Comparison of ENCODE assay signal across 2 cellular contexts in the genomic region with DNA sequence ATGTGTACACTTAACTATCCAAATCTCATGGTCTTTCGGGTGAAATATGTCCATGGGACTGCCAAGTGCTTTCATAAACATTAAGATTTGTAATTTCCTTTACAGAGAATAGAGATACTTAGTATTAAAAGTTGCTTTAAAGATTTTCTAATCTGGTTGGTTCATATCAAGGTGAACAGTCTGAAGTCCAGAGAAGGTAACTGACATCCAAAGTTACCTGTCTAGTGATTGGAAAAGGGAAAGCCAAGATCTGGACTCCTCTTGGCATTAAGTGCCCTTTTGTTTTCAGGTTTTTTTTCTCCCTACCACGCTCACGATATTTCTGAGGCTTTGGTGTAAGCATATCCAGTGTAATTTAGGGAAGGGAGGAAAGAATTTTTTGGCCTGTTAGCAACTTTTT.
A peak's percentile ranks its signal among the peaks of the same experiment; 100 is the strongest.
TF ChIP-seq lines count a peak whose summit lies in the region.

No MANE protein-coding gene starts in this region.

TF ChIP-seq in liver, 16 proteins besides CTCF, POLR2A, EP300 and RAD21 (continued from another document):
- TF ChIP-seq, protein P1, sequence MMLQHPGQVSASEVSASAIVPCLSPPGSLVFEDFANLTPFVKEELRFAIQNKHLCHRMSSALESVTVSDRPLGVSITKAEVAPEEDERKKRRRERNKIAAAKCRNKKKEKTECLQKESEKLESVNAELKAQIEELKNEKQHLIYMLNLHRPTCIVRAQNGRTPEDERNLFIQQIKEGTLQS (IDR thresholded peaks at IDR 0.05), result no peak
- TF ChIP-seq, protein P2, sequence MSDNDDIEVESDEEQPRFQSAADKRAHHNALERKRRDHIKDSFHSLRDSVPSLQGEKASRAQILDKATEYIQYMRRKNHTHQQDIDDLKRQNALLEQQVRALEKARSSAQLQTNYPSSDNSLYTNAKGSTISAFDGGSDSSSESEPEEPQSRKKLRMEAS (IDR thresholded peaks at IDR 0.05), result no peak
- TF ChIP-seq FOXA2 (IDR thresholded peaks at IDR 0.05) (no peak), JUND (IDR thresholded peaks at IDR 0.05) (no peak), YY1 (IDR thresholded peaks at IDR 0.05) (no peak), EGR1 (IDR thresholded peaks at IDR 0.05; ENCODE audit: low read depth in 2 of 2) (no peak), FOXA1 (IDR thresholded peaks at IDR 0.05) (no peak), HNF4G (IDR thresholded peaks at IDR 0.05) (peak; percentile 36), HNF4A (conservative IDR thresholded peaks at IDR 0.05) (peak; percentile 64 to 73), SP1 (IDR thresholded peaks at IDR 0.05) (peak; percentile 10), GABPA (IDR thresholded peaks at IDR 0.05 in 1 of 2, conservative IDR thresholded peaks at IDR 0.05 in 1 of 2) (no peak), RXRA (IDR thresholded peaks at IDR 0.05) (peak; percentile 35 to 55)
- TF ChIP-seq, protein P3, sequence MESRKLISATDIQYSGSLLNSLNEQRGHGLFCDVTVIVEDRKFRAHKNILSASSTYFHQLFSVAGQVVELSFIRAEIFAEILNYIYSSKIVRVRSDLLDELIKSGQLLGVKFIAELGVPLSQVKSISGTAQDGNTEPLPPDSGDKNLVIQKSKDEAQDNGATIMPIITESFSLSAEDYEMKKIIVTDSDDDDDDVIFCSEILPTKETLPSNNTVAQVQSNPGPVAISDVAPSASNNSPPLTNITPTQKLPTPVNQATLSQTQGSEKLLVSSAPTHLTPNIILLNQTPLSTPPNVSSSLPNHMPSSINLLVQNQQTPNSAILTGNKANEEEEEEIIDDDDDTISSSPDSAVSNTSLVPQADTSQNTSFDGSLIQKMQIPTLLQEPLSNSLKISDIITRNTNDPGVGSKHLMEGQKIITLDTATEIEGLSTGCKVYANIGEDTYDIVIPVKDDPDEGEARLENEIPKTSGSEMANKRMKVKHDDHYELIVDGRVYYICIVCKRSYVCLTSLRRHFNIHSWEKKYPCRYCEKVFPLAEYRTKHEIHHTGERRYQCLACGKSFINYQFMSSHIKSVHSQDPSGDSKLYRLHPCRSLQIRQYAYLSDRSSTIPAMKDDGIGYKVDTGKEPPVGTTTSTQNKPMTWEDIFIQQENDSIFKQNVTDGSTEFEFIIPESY (IDR thresholded peaks at IDR 0.05), result no peak
- TF ChIP-seq, protein P4, sequence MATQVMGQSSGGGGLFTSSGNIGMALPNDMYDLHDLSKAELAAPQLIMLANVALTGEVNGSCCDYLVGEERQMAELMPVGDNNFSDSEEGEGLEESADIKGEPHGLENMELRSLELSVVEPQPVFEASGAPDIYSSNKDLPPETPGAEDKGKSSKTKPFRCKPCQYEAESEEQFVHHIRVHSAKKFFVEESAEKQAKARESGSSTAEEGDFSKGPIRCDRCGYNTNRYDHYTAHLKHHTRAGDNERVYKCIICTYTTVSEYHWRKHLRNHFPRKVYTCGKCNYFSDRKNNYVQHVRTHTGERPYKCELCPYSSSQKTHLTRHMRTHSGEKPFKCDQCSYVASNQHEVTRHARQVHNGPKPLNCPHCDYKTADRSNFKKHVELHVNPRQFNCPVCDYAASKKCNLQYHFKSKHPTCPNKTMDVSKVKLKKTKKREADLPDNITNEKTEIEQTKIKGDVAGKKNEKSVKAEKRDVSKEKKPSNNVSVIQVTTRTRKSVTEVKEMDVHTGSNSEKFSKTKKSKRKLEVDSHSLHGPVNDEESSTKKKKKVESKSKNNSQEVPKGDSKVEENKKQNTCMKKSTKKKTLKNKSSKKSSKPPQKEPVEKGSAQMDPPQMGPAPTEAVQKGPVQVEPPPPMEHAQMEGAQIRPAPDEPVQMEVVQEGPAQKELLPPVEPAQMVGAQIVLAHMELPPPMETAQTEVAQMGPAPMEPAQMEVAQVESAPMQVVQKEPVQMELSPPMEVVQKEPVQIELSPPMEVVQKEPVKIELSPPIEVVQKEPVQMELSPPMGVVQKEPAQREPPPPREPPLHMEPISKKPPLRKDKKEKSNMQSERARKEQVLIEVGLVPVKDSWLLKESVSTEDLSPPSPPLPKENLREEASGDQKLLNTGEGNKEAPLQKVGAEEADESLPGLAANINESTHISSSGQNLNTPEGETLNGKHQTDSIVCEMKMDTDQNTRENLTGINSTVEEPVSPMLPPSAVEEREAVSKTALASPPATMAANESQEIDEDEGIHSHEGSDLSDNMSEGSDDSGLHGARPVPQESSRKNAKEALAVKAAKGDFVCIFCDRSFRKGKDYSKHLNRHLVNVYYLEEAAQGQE (IDR thresholded peaks at IDR 0.05), result no peak

TF ChIP-seq in HepG2, 621 proteins besides CTCF, POLR2A, EP300 and RAD21 (continued from another document):
- TF ChIP-seq, protein P5, sequence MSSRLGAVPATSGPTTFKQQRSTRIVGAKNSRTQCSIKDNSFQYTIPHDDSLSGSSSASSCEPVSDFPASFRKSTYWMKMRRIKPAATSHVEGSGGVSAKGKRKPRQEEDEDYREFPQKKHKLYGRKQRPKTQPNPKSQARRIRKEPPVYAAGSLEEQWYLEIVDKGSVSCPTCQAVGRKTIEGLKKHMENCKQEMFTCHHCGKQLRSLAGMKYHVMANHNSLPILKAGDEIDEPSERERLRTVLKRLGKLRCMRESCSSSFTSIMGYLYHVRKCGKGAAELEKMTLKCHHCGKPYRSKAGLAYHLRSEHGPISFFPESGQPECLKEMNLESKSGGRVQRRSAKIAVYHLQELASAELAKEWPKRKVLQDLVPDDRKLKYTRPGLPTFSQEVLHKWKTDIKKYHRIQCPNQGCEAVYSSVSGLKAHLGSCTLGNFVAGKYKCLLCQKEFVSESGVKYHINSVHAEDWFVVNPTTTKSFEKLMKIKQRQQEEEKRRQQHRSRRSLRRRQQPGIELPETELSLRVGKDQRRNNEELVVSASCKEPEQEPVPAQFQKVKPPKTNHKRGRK (CRISPR knock-in tag; IDR thresholded peaks at IDR 0.05), result no peak
- TF ChIP-seq SMARCC2 (IDR thresholded peaks at IDR 0.05), result no peak
- no peak for TF ChIP-seq ZNF790 (CRISPR knock-in tag; IDR thresholded peaks at IDR 0.05; ENCODE audit: borderline replicate concordance)
- TF ChIP-seq, protein P6, sequence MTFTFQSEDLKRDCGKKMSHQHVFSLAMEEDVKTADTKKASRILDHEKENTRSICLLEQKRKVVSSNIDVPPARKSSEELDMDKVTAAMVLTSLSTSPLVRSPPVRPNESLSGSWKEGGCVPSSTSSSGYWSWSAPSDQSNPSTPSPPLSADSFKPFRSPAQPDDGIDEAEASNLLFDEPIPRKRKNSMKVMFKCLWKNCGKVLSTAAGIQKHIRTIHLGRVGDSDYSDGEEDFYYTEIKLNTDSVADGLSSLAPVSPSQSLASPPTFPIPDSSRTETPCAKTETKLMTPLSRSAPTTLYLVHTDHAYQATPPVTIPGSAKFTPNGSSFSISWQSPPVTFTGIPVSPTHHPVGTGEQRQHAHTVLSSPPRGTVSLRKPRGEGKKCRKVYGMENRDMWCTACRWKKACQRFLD (CRISPR knock-in tag; IDR thresholded peaks at IDR 0.05; ENCODE audit: borderline replicate concordance), result no peak
- TF ChIP-seq TOPORS (CRISPR knock-in tag; IDR thresholded peaks at IDR 0.05), result no peak
- TF ChIP-seq ZNF337 (CRISPR knock-in tag; IDR thresholded peaks at IDR 0.05; ENCODE audit: borderline replicate concordance, low read depth), result no peak
- TF ChIP-seq STAG1 (CRISPR knock-in tag; IDR thresholded peaks at IDR 0.05), result no peak
- TF ChIP-seq SUZ12 (IDR thresholded peaks at IDR 0.05; ENCODE audit: low read depth, low read length), result no peak
- TF ChIP-seq ZNF615 (CRISPR knock-in tag; IDR thresholded peaks at IDR 0.05; ENCODE audit: borderline replicate concordance), result no peak
TF ChIP-seq in HepG2: peak in this region for 0.
